Comparison of ENCODE assay signal across 1 cellular context in genomic region chr4:184386271-184386781, GRCh38.
A peak's percentile ranks its signal among the peaks of the same experiment; 100 is the strongest.
TF ChIP-seq lines count a peak whose summit lies in the region.

No MANE protein-coding gene starts in this region.

TF ChIP-seq in K562, 482 proteins besides CTCF, POLR2A, EP300 and RAD21 (continued from another document and continues in another):
- 0 out of 6 replicates have a peak, but pooled peaks of 1 of the 3 experiments have one; percentile 44 for TF ChIP-seq ZBTB11 (CRISPR knock-in tag; IDR thresholded peaks at IDR 0.05)
- TF ChIP-seq FOXM1 (IDR thresholded peaks at IDR 0.05; ENCODE audit: low read depth): peak; percentile 36; the same call in 1 of the 2 replicates
- TF ChIP-seq FOXM1 (CRISPR knock-in tag; IDR thresholded peaks at IDR 0.05; ENCODE audit: low read depth): no peak
- peak; percentile 81 for TF ChIP-seq DPF2 (IDR thresholded peaks at IDR 0.05)
- TF ChIP-seq RBFOX2 (IDR thresholded peaks at IDR 0.05; ENCODE audit: low read depth, low read length): no peak
- TF ChIP-seq RAD51 (IDR thresholded peaks at IDR 0.05; ENCODE audit: borderline replicate concordance, low read depth): peak; percentile 93
- no peak for TF ChIP-seq MCM5 (IDR thresholded peaks at IDR 0.05; ENCODE audit: low read depth)
- peak; percentile 67; the same call in 1 of the 2 replicates for TF ChIP-seq MITF (IDR thresholded peaks at IDR 0.05)
- TF ChIP-seq IRF2 (CRISPR knock-in tag; IDR thresholded peaks at IDR 0.05): no peak
- TF ChIP-seq PHF21A (IDR thresholded peaks at IDR 0.05; ENCODE audit: borderline replicate concordance, low read depth): no peak
- peak; percentile 71 for TF ChIP-seq CBFA2T2 (conservative IDR thresholded peaks at IDR 0.05)
- TF ChIP-seq ARID3A (IDR thresholded peaks at IDR 0.05; ENCODE audit: borderline replicate concordance, low read depth, low read length): no peak; the same call in 1 of the 2 replicates
- TF ChIP-seq MAX (CRISPR knock-in tag; IDR thresholded peaks at IDR 0.05): peak; percentile 26; the same call in 1 of the 2 replicates
- TF ChIP-seq REST (CRISPR knock-in tag; IDR thresholded peaks at IDR 0.05; ENCODE audit: low read depth): no peak
- peak; percentile 59; the same call in 1 of the 2 replicates for TF ChIP-seq ATF3 (IDR thresholded peaks at IDR 0.05)
- TF ChIP-seq ATF3 (CRISPR knock-in tag; conservative IDR thresholded peaks at IDR 0.05): peak; percentile 82
- peak; percentile 50 for TF ChIP-seq JUND (IDR thresholded peaks at IDR 0.05; ENCODE audit: borderline replicate concordance, low read depth, low read length)
- TF ChIP-seq JUND (tag; IDR thresholded peaks at IDR 0.05; ENCODE audit: borderline replicate concordance, low read depth, low read length): peak; percentile 50; the same call in 1 of the 3 replicates
- TF ChIP-seq TAL1 (IDR thresholded peaks at IDR 0.05): peak; percentile 79
- TF ChIP-seq EP400 (IDR thresholded peaks at IDR 0.05): 0 out of 2 replicates have a peak, but pooled peaks have one; percentile 31
- TF ChIP-seq ID3 (CRISPR knock-in tag; IDR thresholded peaks at IDR 0.05): no peak
- TF ChIP-seq ID3 (tag; IDR thresholded peaks at IDR 0.05): peak; percentile 50; the same call in 1 of the 2 replicates
- peak; percentile 90 for TF ChIP-seq TOE1 (IDR thresholded peaks at IDR 0.05; ENCODE audit: borderline replicate concordance)
- no peak for TF ChIP-seq TOE1 (CRISPR knock-in tag; IDR thresholded peaks at IDR 0.05; ENCODE audit: borderline replicate concordance, low read depth)
- TF ChIP-seq EWSR1 (IDR thresholded peaks at IDR 0.05; ENCODE audit: borderline replicate concordance, low read depth, partially characterized antibody): no peak
- no peak for TF ChIP-seq ZNF143 (CRISPR knock-in tag; IDR thresholded peaks at IDR 0.05)
- 0 out of 2 replicates have a peak, but pooled peaks have one; percentile 40 for TF ChIP-seq ZEB2 (IDR thresholded peaks at IDR 0.05)
- TF ChIP-seq TRIM24 (IDR thresholded peaks at IDR 0.05): peak in 1 of 2 experiments; percentile 54; a peak in 1 of 4 replicates
- TF ChIP-seq MAZ (CRISPR knock-in tag; conservative IDR thresholded peaks at IDR 0.05 in 1 of 2, IDR thresholded peaks at IDR 0.05 in 1 of 2): 0 out of 4 replicates have a peak, but pooled peaks of 1 of the 2 experiments have one; percentile 45
- TF ChIP-seq MAFF (IDR thresholded peaks at IDR 0.05; ENCODE audit: low read length): peak; percentile 87
- peak; percentile 46; the same call in 1 of the 2 replicates for TF ChIP-seq NCOA1 (IDR thresholded peaks at IDR 0.05; ENCODE audit: low read depth)
- peak; percentile 62 to 78 for TF ChIP-seq MNT (conservative IDR thresholded peaks at IDR 0.05)
- TF ChIP-seq ZNF316 (IDR thresholded peaks at IDR 0.05): peak; percentile 96
- peak; percentile 58 for TF ChIP-seq STAT5A (IDR thresholded peaks at IDR 0.05; ENCODE audit: borderline replicate concordance, low read length)
- peak; percentile 86 for TF ChIP-seq CBFA2T3 (IDR thresholded peaks at IDR 0.05)
- TF ChIP-seq GATAD2B (IDR thresholded peaks at IDR 0.05; ENCODE audit: borderline replicate concordance): 0 out of 2 replicates have a peak, but pooled peaks have one; percentile 17
- TF ChIP-seq SMARCC2 (IDR thresholded peaks at IDR 0.05; ENCODE audit: low read depth): peak; percentile 48; the same call in 1 of the 2 replicates
- peak; percentile 74 for TF ChIP-seq TEAD4 (IDR thresholded peaks at IDR 0.05; ENCODE audit: low read length)
- no peak for TF ChIP-seq TEAD4 (CRISPR knock-in tag; IDR thresholded peaks at IDR 0.05; ENCODE audit: borderline replicate concordance)
- peak; percentile 78 for TF ChIP-seq TFE3 (CRISPR knock-in tag; IDR thresholded peaks at IDR 0.05)
- no peak for TF ChIP-seq CREB5 (CRISPR knock-in tag; IDR thresholded peaks at IDR 0.05)
- peak; percentile 19 for TF ChIP-seq HDAC3 (IDR thresholded peaks at IDR 0.05; ENCODE audit: borderline replicate concordance, partially characterized antibody)
